Comparison of ENCODE assay signal across 10 cellular contexts in the genomic region with DNA sequence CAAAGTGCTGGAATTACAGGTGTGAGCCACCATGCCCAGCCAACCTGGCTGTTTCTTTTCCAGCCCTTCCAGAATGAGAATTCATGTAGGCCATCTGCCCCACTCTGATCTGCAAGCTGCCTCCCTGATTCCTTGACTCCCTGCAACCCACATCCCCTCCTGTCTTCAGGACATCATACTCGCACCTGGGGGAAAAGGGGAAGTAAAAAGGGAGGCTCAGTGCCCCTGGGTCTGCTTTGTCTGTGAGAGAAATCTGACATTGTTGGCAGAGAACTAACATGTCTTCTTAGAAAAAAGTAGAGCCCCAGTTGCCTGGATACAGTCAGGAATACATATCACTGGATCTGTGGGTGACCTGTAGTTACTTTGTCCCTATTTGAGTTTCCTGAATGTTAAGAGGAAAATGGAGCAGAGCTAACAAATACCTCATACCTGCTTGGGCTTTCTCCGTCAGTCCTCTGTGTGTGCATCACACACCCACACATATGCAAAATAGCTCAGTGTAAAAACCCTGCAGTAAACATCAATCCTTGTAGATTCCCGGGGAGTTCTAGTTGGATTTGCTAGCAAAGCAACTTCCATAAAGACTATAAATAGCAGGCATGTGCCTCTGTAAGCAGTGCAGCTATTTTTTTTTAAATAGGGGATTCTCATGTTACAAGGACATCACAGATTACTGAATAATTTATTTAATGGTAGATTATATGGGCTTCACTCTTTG.
DNase-seq lines count a peak whose midpoint lies in the region; ATAC-seq and TF ChIP-seq lines count a peak whose summit lies in the region.
"Had no signal": no experiment of that assay in that cellular context is flagged by ENCODE, and none has a peak within 500 bp of the region (broad histone marks: within the 10 kb centered on the region; RNA-seq: fewer than 3 reads in every experiment).

No MANE protein-coding gene starts in this region.

- DNase-seq in AG04449 (ENCODE audit: low read depth, low spot score) (peak; percentile 7), NCI-H146 (lab: John Stamatoyannopoulos, UW) (peak; percentile 57), hepatocyte (ENCODE audit: low spot score) (peak; percentile 52), trophoblast cell (no peak)
- DNase-seq in activated effector memory CD4-positive, alpha-beta T cell treated with anti-CD3 and anti-CD28 coated beads, Interleukin-2, amount 50 U/mL, for 16 hours: no peak
- DNase-seq: CD8-positive, alpha-beta T cell; dorsolateral prefrontal cortex had no signal

- H2BK12ac ChIP-seq in trophoblast cell (ENCODE audit: low read length): no peak overlapping the region

- peak; percentile 31 for ATAC-seq in GM21717 (IDR thresholded peaks at IDR 0.05; ENCODE audit: unreplicated experiment)
- ATAC-seq in HG02798 (IDR thresholded peaks at IDR 0.05; ENCODE audit: poor library complexity, unreplicated experiment): no peak
- ATAC-seq in GM18870 (IDR thresholded peaks at IDR 0.05; ENCODE audit: unreplicated experiment): no peak
- ATAC-seq: CD8-positive, alpha-beta T cell had no signal

- H3K4ac ChIP-seq in trophoblast cell (ENCODE audit: low read depth, low read length): no peak overlapping the region

- H4K8ac ChIP-seq in trophoblast cell (ENCODE audit: low read depth, low read length): no peak overlapping the region

- 37% methylated on average over 3 of the region's 3 CpGs for WGBS in hepatocyte (ENCODE audit: low lambda C conversion rate, missing lambda C conversion rate)
- WGBS in trophoblast cell (ENCODE audit: extremely low coverage, insufficient coverage, insufficient read length): no CpG with 5 or more reads among the region's 3 CpGs

- H3K36me3 ChIP-seq in hepatocyte (replicated peaks; ENCODE audit: insufficient read depth, low read depth): no peaks in the 10 kb centered on the region
- H3K36me3 ChIP-seq in trophoblast cell (ENCODE audit: control insufficient read depth in 1 of 2, insufficient read depth in 2 of 2, low read length in 2 of 2): no peaks in the 10 kb centered on the region

- H3K14ac ChIP-seq in trophoblast cell (ENCODE audit: low read length): no peak overlapping the region

- TF ChIP-seq CTCF in AG04449 (IDR thresholded peaks at IDR 0.05; ENCODE audit: insufficient read depth, low read length, missing control alignments) (no peak), hepatocyte (IDR thresholded peaks at IDR 0.05; ENCODE audit: poor library complexity) (no peak)

- H2BK120ac ChIP-seq in trophoblast cell (ENCODE audit: insufficient read depth, low read length, poor library complexity): no peak overlapping the region

- H4K12ac ChIP-seq in trophoblast cell (ENCODE audit: low read depth, low read length): no peak overlapping the region

- H3K9me2 ChIP-seq in hepatocyte (replicated peaks; ENCODE audit: insufficient read depth): no peaks in the 10 kb centered on the region

- H4K91ac ChIP-seq in trophoblast cell (ENCODE audit: low read depth, low read length): no peak overlapping the region

- H3K4me2 ChIP-seq in hepatocyte (peak overlapping the region; percentile 1), trophoblast cell (ENCODE audit: low read length) (no peak overlapping the region)

- H2AFZ ChIP-seq in hepatocyte (no peak overlapping the region), trophoblast cell (ENCODE audit: insufficient read depth, low read length, poor library complexity) (no peak overlapping the region)

- H3K4me3 ChIP-seq in AG04449 (ENCODE audit: low read depth, low read length): no peak overlapping the region
- no peak overlapping the region for H3K4me3 ChIP-seq in hepatocyte
- H3K4me3 ChIP-seq in trophoblast cell (ENCODE audit: low read depth, low read length): no peak overlapping the region
- H3K4me3 ChIP-seq: dorsolateral prefrontal cortex had no signal

- H3K27ac ChIP-seq in hepatocyte (peak overlapping the region; percentile 52), trophoblast cell (ENCODE audit: low read depth, low read length) (no peak overlapping the region)
- H3K27ac ChIP-seq: dorsolateral prefrontal cortex had no signal

- H3K9ac ChIP-seq in trophoblast cell (ENCODE audit: low read length): no peak overlapping the region

- H3K18ac ChIP-seq in trophoblast cell (ENCODE audit: low read length): no peak overlapping the region

- H3K27me3 ChIP-seq in hepatocyte (no peaks in the 10 kb centered on the region), trophoblast cell (ENCODE audit: insufficient read depth, low read length) (no peaks in the 10 kb centered on the region)
- H3K27me3 ChIP-seq: dorsolateral prefrontal cortex had no signal

- no peak overlapping the region for H2BK5ac ChIP-seq in trophoblast cell (ENCODE audit: low read depth, low read length, poor library complexity)

- POLR2A ChIA-PET in AG04449 (lab: Yijun Ruan, JAX): no interaction called here

- H3K79me1 ChIP-seq in trophoblast cell (ENCODE audit: low read length): no peaks in the 10 kb centered on the region

- peaks cover 8% of the 10 kb centered on the region for H3K4me1 ChIP-seq in hepatocyte (ENCODE audit: insufficient read depth)
- H3K4me1 ChIP-seq in trophoblast cell (ENCODE audit: control insufficient read depth in 1 of 2, insufficient read depth in 2 of 2, low read length in 2 of 2): no peaks in the 10 kb centered on the region

- CTCF ChIA-PET in AG04449 (lab: Yijun Ruan, JAX): interaction anchor here (0.8 kb wide), 1 partner anchor 427 kb away, joined by 4 read pairs; no protein-coding TSS in a partner anchor

- H3K23ac ChIP-seq in trophoblast cell (ENCODE audit: low read length): no peak overlapping the region

- H3K79me2 ChIP-seq in hepatocyte (no peaks in the 10 kb centered on the region), trophoblast cell (ENCODE audit: control insufficient read depth, insufficient read depth, low read length, poor library complexity) (no peaks in the 10 kb centered on the region)

- H4K20me1 ChIP-seq in hepatocyte (ENCODE audit: insufficient read depth, poor library complexity, severe bottlenecking): no peaks in the 10 kb centered on the region

- H3K9me3 ChIP-seq in hepatocyte (ENCODE audit: low read depth) (no peaks in the 10 kb centered on the region), trophoblast cell (ENCODE audit: insufficient read depth, low read depth, low read length) (no peaks in the 10 kb centered on the region)

- H2AK5ac ChIP-seq in trophoblast cell (ENCODE audit: low read length): no peak overlapping the region

Comparison
In these comparisons a context has a peak if more than half of its experiments do, and no peak if none do; other contexts are left out.
1. DNase-seq: peak in AG04449 (single experiment), NCI-H146 (single experiment) and hepatocyte (single experiment); none in trophoblast cell (0 of 2) and activated effector memory CD4-positive, alpha-beta T cell treated with anti-CD3 and anti-CD28 coated beads, Interleukin-2, amount 50 U/mL, for 16 hours (single experiment).